Comparison of ENCODE assay signal across 6 cellular contexts in genomic region chr19:49475995-49476880, GRCh38. TPM values are rescaled to one million over a fixed set of nuclear protein-coding genes. Genes with fewer than 3 reads are reported as not detected.
DNase-seq lines count a peak whose midpoint lies in the region; ATAC-seq and TF ChIP-seq lines count a peak whose summit lies in the region.

No MANE protein-coding gene starts in this region.

- ATAC-seq in mucosa of descending colon (no peak), GM18870 (IDR thresholded peaks at IDR 0.05; ENCODE audit: unreplicated experiment) (no peak)

- H3K4me3 ChIP-seq in NB4 (ENCODE audit: low read depth, low read length) (no peak overlapping the region), mucosa of descending colon (no peak overlapping the region)

- intact Hi-C loops in mucosa of descending colon (cut with DNase I, micrococcal nuclease): no loop called here

- peaks cover 8% of the 10 kb centered on the region for H3K4me1 ChIP-seq in mucosa of descending colon (ENCODE audit: low read depth)

- TF ChIP-seq CTCF in NB4 (IDR thresholded peaks at IDR 0.05; ENCODE audit: low read depth, low read length) (peak; percentile 72), mucosa of descending colon (IDR thresholded peaks at IDR 0.05) (peak; percentile 26)

- TF ChIP-seq POLR2A in NB4 (IDR thresholded peaks at IDR 0.05; ENCODE audit: extremely low read depth, insufficient read length): no peak

- DNase-seq in AG08396 (ENCODE audit: low spot score) (peak; percentile 50), NB4 (ENCODE audit: low read depth) (peak; percentile 67), mucosa of descending colon (peak in 1 of 3 donors; percentile 66), Ammon's horn (ENCODE audit: low spot score) (no peak)
- DNase-seq in activated naive CD4-positive, alpha-beta T cell treated with anti-CD3 and anti-CD28 coated beads, Interleukin-2, amount 50 U/mL, for 16 hours: peak; percentile 80

- H3K9me3 ChIP-seq in mucosa of descending colon: no peaks in the 10 kb centered on the region

- no peaks in the 10 kb centered on the region for H3K36me3 ChIP-seq in mucosa of descending colon (ENCODE audit: low read depth)

RNA-seq across cellular contexts. Expression of gene FLT3LG, which starts 2.2 kb away (rescaled TPM):
- total RNA-seq in mucosa of descending colon: 10 to 100 TPM in 1 of 3 donors, 1 to 10 TPM in 2; 3.3 to 14.8 (median 7.8) TPM

RNA-seq across cellular contexts. Expression of gene RPL13A, which starts 11.2 kb away (rescaled TPM):
- total RNA-seq in mucosa of descending colon: 1,000 to 10,000 TPM; 2,162 to 2,782 (median 2,296) TPM

RNA-seq across cellular contexts. Expression of gene RPS11, which starts 20.0 kb away (rescaled TPM):
- 1,000 to 10,000 TPM; 1,414 to 1,682 (median 1,521) TPM for total RNA-seq in mucosa of descending colon

RNA-seq across cellular contexts. Expression of gene ALDH16A1, which starts 23.2 kb away (rescaled TPM):
- 10 to 100 TPM; 31.2 to 36.4 (median 36.3) TPM for total RNA-seq in mucosa of descending colon

RNA-seq across cellular contexts. Expression of gene PIH1D1, which starts 24.6 kb away (rescaled TPM):
- 10 to 100 TPM; 65.2 to 78.7 (median 76.6) TPM for total RNA-seq in mucosa of descending colon
